8 cellular contexts compared by ENCODE assay signal in the genomic region with DNA sequence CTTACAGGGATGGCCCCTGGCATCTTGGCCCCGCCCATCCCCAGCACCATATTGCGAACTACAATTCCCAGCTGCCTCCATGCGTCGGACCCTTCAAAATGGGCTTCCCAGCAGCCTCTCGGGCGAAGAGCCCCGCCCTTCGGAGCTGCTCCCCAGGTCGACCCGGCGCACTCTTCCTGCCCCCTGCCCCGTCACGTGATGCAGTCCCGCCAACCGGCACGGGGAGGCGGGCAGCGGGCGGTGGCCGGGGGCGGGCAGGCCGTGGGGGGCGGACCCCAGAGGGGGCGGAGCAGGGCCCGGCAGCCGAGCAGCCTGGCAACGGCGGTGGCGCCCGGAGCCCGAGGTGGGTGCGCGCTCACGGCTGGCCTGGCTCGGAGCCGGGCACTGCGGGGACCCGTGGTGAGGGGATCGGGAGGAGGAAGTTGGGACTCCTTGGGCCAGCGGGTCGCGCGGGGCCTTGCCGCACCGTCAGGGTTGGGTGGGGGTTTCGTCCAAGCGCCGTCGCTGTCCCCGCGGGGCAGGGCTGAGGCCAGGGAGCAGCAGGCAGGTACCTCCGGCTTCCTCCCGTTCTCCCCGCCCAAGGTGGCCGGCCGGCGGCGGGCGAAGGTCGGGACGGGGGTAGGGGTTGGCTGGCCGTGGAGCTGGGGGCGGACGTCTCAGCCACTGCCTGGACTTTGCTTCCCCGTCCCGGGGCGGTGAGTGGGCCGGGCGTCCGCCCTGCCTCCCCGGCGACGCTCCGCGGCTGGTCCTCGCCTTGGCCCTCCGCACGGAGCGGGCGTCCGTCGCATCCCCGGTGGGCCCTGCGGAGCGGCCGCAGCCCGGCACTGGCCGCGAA. TPM values are rescaled to one million over a fixed set of nuclear protein-coding genes. Genes with fewer than 3 reads are reported as not detected.
DNase-seq lines count a peak whose midpoint lies in the region; ATAC-seq, FAIRE-seq and TF ChIP-seq lines count a peak whose summit lies in the region.

TSS of gene MTM1 (plus strand) at position 302 of the 835 bp plus-strand sequence. CDS start 23,994 bp downstream, outside the sequence.

- H3K36me3 Mint-ChIP-seq in activated naive CD4-positive, alpha-beta T cell treated with anti-CD3 and anti-CD28 coated beads for 36 hours (ENCODE audit: low read depth) = no peaks in the 10 kb centered on the region

- H2AFZ ChIP-seq in neuron (ENCODE audit: low read depth, low read length) = no peak within 1 kb of the TSS

- H3K27me3 ChIP-seq in neuron (ENCODE audit: insufficient read depth, low read length) = no peaks in the 10 kb centered on the region

- H3K4me1 ChIP-seq in neuron (ENCODE audit: insufficient read depth, low read length) = peaks cover 38% of the 10 kb centered on the region

- FAIRE-seq in frontal cortex (lab: Jason Lieb, UNC) = no peak

- ATAC-seq in HG02571 (IDR thresholded peaks at IDR 0.05; ENCODE audit: unreplicated experiment) = peak; percentile 92

- CTCF ChIA-PET in activated naive CD4-positive, alpha-beta T cell treated with anti-CD3 and anti-CD28 coated beads for 36 hours (lab: Charles Lee) = interaction anchor here (0.8 kb wide), 1 partner anchor 149 kb away, joined by 3 read pairs; no protein-coding TSS in a partner anchor

- peak; percentile 34 for TF ChIP-seq POLR2A in NB4 (IDR thresholded peaks at IDR 0.05; ENCODE audit: extremely low read depth, insufficient read length)

- peaks cover 32% of the 10 kb centered on the region for H3K4me1 Mint-ChIP-seq in activated naive CD4-positive, alpha-beta T cell treated with anti-CD3 and anti-CD28 coated beads for 36 hours (ENCODE audit: low read depth)

- H3K4me3 Mint-ChIP-seq in activated naive CD4-positive, alpha-beta T cell treated with anti-CD3 and anti-CD28 coated beads for 36 hours = peak within 1 kb of the TSS; percentile 78

- H3K27me3 Mint-ChIP-seq in activated naive CD4-positive, alpha-beta T cell treated with anti-CD3 and anti-CD28 coated beads for 36 hours (ENCODE audit: low read depth) = no peaks in the 10 kb centered on the region

- H3K4me3 ChIP-seq in NB4 (ENCODE audit: low read depth, low read length) = peak within 1 kb of the TSS; percentile 90
- H3K4me3 ChIP-seq in neuron (ENCODE audit: low read length) = peak within 1 kb of the TSS; percentile 62

- no peaks in the 10 kb centered on the region for H3K9me3 Mint-ChIP-seq in activated naive CD4-positive, alpha-beta T cell treated with anti-CD3 and anti-CD28 coated beads for 36 hours

- H3K36me3 ChIP-seq in neuron (ENCODE audit: insufficient read depth, low read length) = no peaks in the 10 kb centered on the region

- no peak for TF ChIP-seq CTCF in NB4 (IDR thresholded peaks at IDR 0.05; ENCODE audit: low read depth, low read length)

- intact Hi-C loops in activated naive CD4-positive, alpha-beta T cell treated with anti-CD3 and anti-CD28 coated beads for 36 hours (cut with micrococcal nuclease) = loop anchor here (1.0 to 5.0 kb wide), 6 partner anchors 22 to 1026 kb away; partner anchors contain the start of genes CD99L2, EOLA1, HMGB3 and MAMLD1

- H3K27ac Mint-ChIP-seq in activated naive CD4-positive, alpha-beta T cell treated with anti-CD3 and anti-CD28 coated beads for 36 hours = peak within 1 kb of the TSS; percentile 97

- DNase-seq in GM04504 (ENCODE audit: low read depth) (peak; percentile 88), NB4 (ENCODE audit: low read depth) (peak; percentile 96), SK-N-DZ (ENCODE audit: low spot score) (peak; percentile 94), frontal cortex (ENCODE audit: low spot score in 2 of 2) (peak; percentile 91 to 92), stromal cell of bone marrow (ENCODE audit: low read depth) (peak; percentile 88)
- peak; percentile 93 for DNase-seq in activated naive CD4-positive, alpha-beta T cell treated with anti-CD3 and anti-CD28 coated beads for 36 hours

- H3K9me3 ChIP-seq in neuron (ENCODE audit: low read length) = no peaks in the 10 kb centered on the region

RNA-seq across cellular contexts. Expression of gene MTM1, which starts in this region (rescaled TPM):
- 3.4 and 8.2 TPM in 2 replicates for polyA plus RNA-seq in SK-N-DZ (2014; cell fraction: cytosol; rRNA removed)
- 2.3 and 2.5 TPM in 2 replicates for polyA plus RNA-seq in SK-N-DZ (2014; cell fraction: nucleus; rRNA removed)
- 10 to 100 TPM; 17.8 to 19.2 TPM for total RNA-seq in activated naive CD4-positive, alpha-beta T cell treated with anti-CD3 and anti-CD28 coated beads for 36 hours
- total RNA-seq in frontal cortex = 10.2 TPM

Comparison
In these comparisons a context has a peak if more than half of its experiments do, and no peak if none do; other contexts are left out.
1. Peak in every context shown above with its lines: DNase-seq, ATAC-seq and H3K4me3 ChIP-seq.